Comparison of ENCODE assay signal across 29 cellular contexts in the genomic region with DNA sequence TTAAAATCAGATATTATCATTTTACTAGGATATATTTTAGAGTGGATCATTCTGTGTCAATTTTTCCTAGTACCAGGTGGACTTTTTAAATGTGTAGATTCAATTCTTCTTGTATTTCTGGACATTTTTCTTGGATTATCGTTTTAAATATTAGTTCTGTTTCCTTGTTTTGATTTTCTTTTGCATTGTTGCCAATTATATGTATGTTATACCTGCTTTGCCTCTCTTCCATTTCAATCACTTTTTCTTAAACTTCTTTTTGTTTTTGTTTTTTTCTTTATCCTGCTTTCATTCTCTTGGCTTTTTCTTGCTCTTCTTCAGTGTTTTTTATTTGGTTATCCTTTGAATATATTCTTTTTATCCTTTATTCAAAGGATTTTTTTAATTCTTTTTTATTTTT.
"Had no signal": no experiment of that assay in that cellular context is flagged by ENCODE, and none has a peak within 500 bp of the region (broad histone marks: within the 10 kb centered on the region; RNA-seq: fewer than 3 reads in every experiment).

No MANE protein-coding gene starts in this region.

- H3K27me3 ChIP-seq: stomach, suprapubic skin, testis, thyroid gland, tibial artery, tibial nerve, upper lobe of left lung, upper lobe of right lung, vagina had no signal

- H3K4me3 Mint-ChIP-seq: stimulated activated effector memory CD8-positive, alpha-beta T cell treated with anti-CD3 and anti-CD28 coated beads, Interleukin-12 subunit alpha, Interleukin-12 subunit beta, amount 100 ng/mL, for 72 hours; stimulated activated memory B cell treated with anti-CD40 and anti-IgM and Interleukin-4, amounts not matched to agents 10 μg/mL and 1 μg/mL and 100 μg/mL, for 72 hours; stimulated activated naive B cell treated with anti-CD40 and anti-IgM and Interleukin-4, amounts not matched to agents 10 μg/mL and 1 μg/mL and 100 μg/mL, for 72 hours; stimulated activated naive CD8-positive, alpha-beta T cell treated with anti-CD3 and anti-CD28 coated beads, Interleukin-15, amount 100 ng/mL, for 72 hours; stimulated activated naive CD8-positive, alpha-beta T cell treated with anti-CD3 and anti-CD28 coated beads, Interleukin-15, Interleukin-2, amounts not matched to agents 100 ng/mL and 50 ng/mL, for 24 hours; type B pancreatic cell had no signal

- H3K9me3 Mint-ChIP-seq: stimulated activated effector memory CD8-positive, alpha-beta T cell treated with anti-CD3 and anti-CD28 coated beads, Interleukin-12 subunit alpha, Interleukin-12 subunit beta, amount 100 ng/mL, for 72 hours had no signal

- H3K27ac ChIP-seq: stomach, suprapubic skin, testis, thoracic aorta, thyroid gland, tibial artery, tibial nerve, transverse colon, upper lobe of left lung, upper lobe of right lung, uterus, vagina had no signal

- H3K4me1 Mint-ChIP-seq: stimulated activated effector memory CD8-positive, alpha-beta T cell treated with anti-CD3 and anti-CD28 coated beads, Interleukin-12 subunit alpha, Interleukin-12 subunit beta, amount 100 ng/mL, for 72 hours; stimulated activated memory B cell treated with anti-CD40 and anti-IgM and Interleukin-4, amounts not matched to agents 10 μg/mL and 1 μg/mL and 100 μg/mL, for 72 hours; stimulated activated naive B cell treated with anti-CD40 and anti-IgM and Interleukin-4, amounts not matched to agents 10 μg/mL and 1 μg/mL and 100 μg/mL, for 72 hours; stimulated activated naive CD8-positive, alpha-beta T cell treated with anti-CD3 and anti-CD28 coated beads, Interleukin-15, amount 100 ng/mL, for 72 hours had no signal

- H3K27me3 Mint-ChIP-seq: type B pancreatic cell had no signal

- DNase-seq: stimulated activated CD4-positive, alpha-beta T cell treated with anti-CD3 and anti-CD28 coated beads, Interleukin-2, amount 100 ng/mL, for 48 hours; stimulated activated CD4-positive, alpha-beta T cell treated with anti-CD3 and anti-CD28 coated beads, Interleukin-4, amount 100 ng/mL, for 1 hour; stimulated activated CD4-positive, alpha-beta T cell treated with anti-CD3 and anti-CD28 coated beads, Interleukin-4, amount 100 ng/mL, for 24 hours; stimulated activated CD4-positive, alpha-beta T cell treated with anti-CD3 and anti-CD28 coated beads, Interleukin-4, amount 100 ng/mL, for 4 hours; stimulated activated CD8-positive, alpha-beta memory T cell treated with anti-CD3 and anti-CD28 coated beads, Interleukin-4, amount 100 ng/mL, for 48 hours; stimulated activated naive B cell treated with anti-CD40 and anti-IgM and Interleukin-4, amounts not matched to agents 10 μg/mL and 1 μg/mL and 100 μg/mL, for 72 hours; stimulated activated naive CD4-positive, alpha-beta T cell; stimulated activated naive CD4-positive, alpha-beta T cell treated with Interleukin-2 at 50 U/mL for 16 hours; stimulated activated naive CD8-positive, alpha-beta T cell treated with anti-CD3 and anti-CD28 coated beads, Interleukin-15, amount 100 ng/mL, for 72 hours; stimulated activated naive CD8-positive, alpha-beta T cell treated with anti-CD3 and anti-CD28 coated beads, Interleukin-15, Interleukin-2, amounts not matched to agents 100 U/mL and 50 U/mL, for 24 hours; stomach; substantia nigra; testis; thyroid gland; tibial artery; transverse colon; trophoblast cell; upper lobe of left lung; upper lobe of right lung; uterus had no signal

- H3K4me3 ChIP-seq: stomach, suprapubic skin, testis, thoracic aorta, thyroid gland, tibial artery, tibial nerve, transverse colon, upper lobe of left lung, upper lobe of right lung, uterus, vagina had no signal

- FAIRE-seq: urothelium cell line had no signal

- H3K27ac Mint-ChIP-seq: stimulated activated effector memory CD8-positive, alpha-beta T cell treated with anti-CD3 and anti-CD28 coated beads, Interleukin-12 subunit alpha, Interleukin-12 subunit beta, amount 100 ng/mL, for 72 hours; stimulated activated memory B cell treated with anti-CD40 and anti-IgM and Interleukin-4, amounts not matched to agents 10 μg/mL and 1 μg/mL and 100 μg/mL, for 72 hours; stimulated activated naive B cell treated with anti-CD40 and anti-IgM and Interleukin-4, amounts not matched to agents 10 μg/mL and 1 μg/mL and 100 μg/mL, for 72 hours; stimulated activated naive CD8-positive, alpha-beta T cell treated with anti-CD3 and anti-CD28 coated beads, Interleukin-15, Interleukin-2, amounts not matched to agents 100 ng/mL and 50 ng/mL, for 24 hours; type B pancreatic cell had no signal

- H3K4me1 ChIP-seq: stomach, suprapubic skin, testis, thyroid gland, tibial artery, tibial nerve, transverse colon, upper lobe of left lung, upper lobe of right lung, uterus, vagina had no signal

- H3K36me3 ChIP-seq: stomach, suprapubic skin, thoracic aorta, thyroid gland, tibial artery, transverse colon, upper lobe of left lung, upper lobe of right lung, uterus, vagina had no signal

- H3K36me3 Mint-ChIP-seq: stimulated activated effector memory CD8-positive, alpha-beta T cell treated with anti-CD3 and anti-CD28 coated beads, Interleukin-12 subunit alpha, Interleukin-12 subunit beta, amount 100 ng/mL, for 72 hours had no signal

- H3K9me3 ChIP-seq: testis, thyroid gland, uterus had no signal

- ATAC-seq: stimulated activated effector memory CD8-positive, alpha-beta T cell treated with anti-CD3 and anti-CD28 coated beads, Interleukin-12 subunit alpha, Interleukin-12 subunit beta, amount 100 ng/mL, for 72 hours; stimulated activated memory B cell treated with anti-CD40 and anti-IgM and Interleukin-4, amounts not matched to agents 10 μg/mL and 1 μg/mL and 100 μg/mL, for 72 hours; stimulated activated naive B cell treated with anti-CD40 and anti-IgM and Interleukin-4, amounts not matched to agents 10 μg/mL and 1 μg/mL and 100 μg/mL, for 72 hours; stimulated activated naive CD8-positive, alpha-beta T cell treated with anti-CD3 and anti-CD28 coated beads, Interleukin-15, amount 100 ng/mL, for 72 hours; stimulated activated naive CD8-positive, alpha-beta T cell treated with anti-CD3 and anti-CD28 coated beads, Interleukin-15, Interleukin-2, amounts not matched to agents 100 U/mL and 50 U/mL, for 24 hours; upper lobe of right lung had no signal
